Comparison of ENCODE assay signal across 18 cellular contexts in the genomic region with DNA sequence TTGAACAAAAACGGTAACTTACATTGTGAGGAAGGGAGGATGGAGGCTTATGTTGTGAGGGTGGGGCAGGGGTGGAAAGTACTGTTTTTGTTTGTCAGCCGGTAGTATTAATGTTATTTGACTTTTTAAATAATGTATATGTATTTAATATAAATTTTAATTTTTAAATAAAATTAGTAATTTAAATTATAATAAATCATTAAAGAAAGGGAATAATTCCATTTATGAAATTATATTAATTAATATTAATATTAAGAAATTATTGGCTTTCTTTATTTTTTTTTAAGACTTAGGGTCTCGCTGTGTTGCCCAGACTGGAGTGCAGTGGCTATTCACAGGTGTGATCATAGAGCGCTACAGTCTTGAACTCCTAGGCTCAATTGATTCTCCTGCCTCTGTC.
"Had no signal": no experiment of that assay in that cellular context is flagged by ENCODE, and none has a peak within 500 bp of the region (broad histone marks: within the 10 kb centered on the region; RNA-seq: fewer than 3 reads in every experiment).

No MANE protein-coding gene starts in this region.

- H3K27me3 Mint-ChIP-seq: effector memory CD8-positive, alpha-beta T cell; naive B cell; progenitor cell of endocrine pancreas; stimulated activated naive CD8-positive, alpha-beta T cell treated with anti-CD3 and anti-CD28 coated beads, Interleukin-15, amount 100 ng/mL, for 72 hours had no signal

- FAIRE-seq: pancreas, urothelium cell line had no signal

- DNase-seq: cortex of kidney; effector memory CD8-positive, alpha-beta T cell; esophagus squamous epithelium; foreskin fibroblast; left colon; left ventricle myocardium superior; mesenchymal stem cell; naive B cell; occipital lobe; pancreas; right cardiac atrium; stimulated activated CD4-positive, alpha-beta T cell treated with anti-CD3 and anti-CD28 coated beads, Interleukin-2, amount 100 ng/mL, for 48 hours; stimulated activated naive CD8-positive, alpha-beta T cell treated with anti-CD3 and anti-CD28 coated beads, Interleukin-15, amount 100 ng/mL, for 72 hours; testis; transverse colon had no signal

- H3K4me3 Mint-ChIP-seq: effector memory CD8-positive, alpha-beta T cell; naive B cell; nephron; stimulated activated naive CD8-positive, alpha-beta T cell treated with anti-CD3 and anti-CD28 coated beads, Interleukin-15, amount 100 ng/mL, for 72 hours had no signal

- H3K9me3 Mint-ChIP-seq: effector memory CD8-positive, alpha-beta T cell; naive B cell; stimulated activated naive CD8-positive, alpha-beta T cell treated with anti-CD3 and anti-CD28 coated beads, Interleukin-15, amount 100 ng/mL, for 72 hours had no signal

- ATAC-seq: effector memory CD8-positive, alpha-beta T cell; left colon; left ventricle myocardium superior; pancreas; right cardiac atrium; stimulated activated naive CD8-positive, alpha-beta T cell treated with anti-CD3 and anti-CD28 coated beads, Interleukin-15, amount 100 ng/mL, for 72 hours had no signal

- H3K27ac Mint-ChIP-seq: effector memory CD8-positive, alpha-beta T cell; stimulated activated naive CD8-positive, alpha-beta T cell treated with anti-CD3 and anti-CD28 coated beads, Interleukin-15, amount 100 ng/mL, for 72 hours had no signal
